Comparison of ENCODE assay signal across 8 cellular contexts in genomic region chr1:30743584-30744059, GRCh38. TPM values are rescaled to one million over a fixed set of nuclear protein-coding genes. Genes with fewer than 3 reads are reported as not detected.
DNase-seq lines count a peak whose midpoint lies in the region; ATAC-seq and TF ChIP-seq lines count a peak whose summit lies in the region.

No MANE protein-coding gene starts in this region.

- no peaks in the 10 kb centered on the region for H3K4me1 ChIP-seq in breast epithelium
- H3K4me1 ChIP-seq in MM.1S (ENCODE audit: low read length) = peaks cover 71% of the 10 kb centered on the region
- no peaks in the 10 kb centered on the region for H3K4me1 ChIP-seq in right lobe of liver
- peaks cover 7% of the 10 kb centered on the region for H3K4me1 ChIP-seq in mesendoderm (ENCODE audit: control insufficient read depth, low read depth, low read length)

- POLR2A ChIA-PET in MCF 10A (lab: Yijun Ruan, JAX) = interaction anchor here (0.7 to 1.3 kb wide), 6 partner anchors 15 to 80 kb away, joined by 3 to 4 read pairs (median 3); no protein-coding TSS in a partner anchor
- POLR2A ChIA-PET in activated CD8-positive, alpha-beta T cell treated with anti-CD3 and anti-CD28 coated beads, Interleukin-2, amount 10 ng/mL, durations not matched to agents 7 days and 5 days (lab: Charles Lee) = interaction anchor here (0.6 to 16.2 kb wide), 8 partner anchors 9 to 40 kb away, joined by 3 to 290 read pairs (median 4); partner anchors contain the start of gene LAPTM5

- no peaks in the 10 kb centered on the region for H3K27me3 Mint-ChIP-seq in MCF 10A (ENCODE audit: insufficient read depth, unreplicated experiment)
- no peaks in the 10 kb centered on the region for H3K27me3 Mint-ChIP-seq in activated CD8-positive, alpha-beta T cell treated with anti-CD3 and anti-CD28 coated beads, Interleukin-2, amount 10 ng/mL, durations not matched to agents 7 days and 5 days (ENCODE audit: low read depth)

- H2BK5ac ChIP-seq in mesendoderm (ENCODE audit: low read length) = no peak overlapping the region

- in situ Hi-C loops in ACHN (cut with HindIII; ENCODE audit: low pct_ligation_motif_present, low pct_unique_long_range_greater_than_20kb, low sequenced_read_pairs) = no loop called here

- no peaks in the 10 kb centered on the region for H3K9me3 Mint-ChIP-seq in MCF 10A (ENCODE audit: unreplicated experiment)
- H3K9me3 Mint-ChIP-seq in activated CD8-positive, alpha-beta T cell treated with anti-CD3 and anti-CD28 coated beads, Interleukin-2, amount 10 ng/mL, durations not matched to agents 7 days and 5 days (ENCODE audit: insufficient read depth) = no peaks in the 10 kb centered on the region

- no peaks in the 10 kb centered on the region for H3K79me1 ChIP-seq in mesendoderm (ENCODE audit: low read length)

- H4K8ac ChIP-seq in mesendoderm (ENCODE audit: low read depth, low read length) = no peak overlapping the region

- H3K4me3 ChIP-seq in breast epithelium (no peak overlapping the region), MM.1S (ENCODE audit: low read length) (peak overlapping the region; percentile 32), right lobe of liver (no peak overlapping the region), mesendoderm (ENCODE audit: low read length) (no peak overlapping the region)

- intact Hi-C loops in MCF 10A (cut with micrococcal nuclease) (no loop called here), breast epithelium (cut with DNase I; ENCODE audit: low total_unique reads) (no loop called here), right lobe of liver (cut with DNase I) (no loop called here)

- H3K79me2 ChIP-seq in MM.1S (ENCODE audit: low read length) (peaks cover 87% of the 10 kb centered on the region), mesendoderm (ENCODE audit: control insufficient read depth, insufficient read depth, low read length) (no peaks in the 10 kb centered on the region)

- no peak overlapping the region for H3K4me3 Mint-ChIP-seq in MCF 10A (ENCODE audit: unreplicated experiment)
- H3K4me3 Mint-ChIP-seq in activated CD8-positive, alpha-beta T cell treated with anti-CD3 and anti-CD28 coated beads, Interleukin-2, amount 10 ng/mL, durations not matched to agents 7 days and 5 days = peak overlapping the region; percentile 65

- peaks cover 53% of the 10 kb centered on the region for H3F3A ChIP-seq in MM.1S (ENCODE audit: insufficient read depth, low read length)

- no peak for TF ChIP-seq POLR2A in breast epithelium (IDR thresholded peaks at IDR 0.05)
- TF ChIP-seq POLR2A in right lobe of liver (IDR thresholded peaks at IDR 0.05) = no peak

- no peaks in the 10 kb centered on the region for H3K9me2 ChIP-seq in MM.1S (replicated peaks; ENCODE audit: insufficient read depth, low read length)

- H3K4me1 Mint-ChIP-seq in MCF 10A (ENCODE audit: insufficient read depth, unreplicated experiment) = peaks cover 40% of the 10 kb centered on the region
- peaks cover 98% of the 10 kb centered on the region for H3K4me1 Mint-ChIP-seq in activated CD8-positive, alpha-beta T cell treated with anti-CD3 and anti-CD28 coated beads, Interleukin-2, amount 10 ng/mL, durations not matched to agents 7 days and 5 days (ENCODE audit: low read depth)

- H3K4me2 ChIP-seq in MM.1S (ENCODE audit: low read depth, low read length) (peak overlapping the region; percentile 94), mesendoderm (ENCODE audit: low read length) (no peak overlapping the region)

- H3K4ac ChIP-seq in mesendoderm (ENCODE audit: low read depth, low read length) = no peak overlapping the region

- no peaks in the 10 kb centered on the region for H3K27me3 ChIP-seq in breast epithelium
- no peaks in the 10 kb centered on the region for H3K27me3 ChIP-seq in MM.1S (replicated peaks; ENCODE audit: insufficient read depth, low read length)
- H3K27me3 ChIP-seq in right lobe of liver = no peaks in the 10 kb centered on the region
- H3K27me3 ChIP-seq in mesendoderm (ENCODE audit: insufficient read depth, low read length, poor library complexity) = no peaks in the 10 kb centered on the region

- no peak overlapping the region for H3K18ac ChIP-seq in mesendoderm (ENCODE audit: low read length)

- peak overlapping the region; percentile 73 for H3K9ac ChIP-seq in MM.1S (ENCODE audit: low read length)
- H3K9ac ChIP-seq in mesendoderm (ENCODE audit: low read length) = no peak overlapping the region

- H4K5ac ChIP-seq in mesendoderm (ENCODE audit: low read length) = no peak overlapping the region

- H4K20me1 ChIP-seq in MM.1S (ENCODE audit: insufficient read depth, low read length) = no peaks in the 10 kb centered on the region

- peak; percentile 77 for ATAC-seq in activated CD8-positive, alpha-beta T cell treated with anti-CD3 and anti-CD28 coated beads, Interleukin-2, amount 10 ng/mL, durations not matched to agents 7 days and 5 days
- peak; percentile 22 to 44 (median 32) for ATAC-seq in right lobe of liver

- BruUV-seq in MCF 10A (replicated peaks; lab: Mats Ljungman, UMichigan) = no TSS peak

- no peaks in the 10 kb centered on the region for H3K9me3 ChIP-seq in breast epithelium
- H3K9me3 ChIP-seq in MM.1S (replicated peaks; ENCODE audit: insufficient read depth, low read length) = no peaks in the 10 kb centered on the region
- no peaks in the 10 kb centered on the region for H3K9me3 ChIP-seq in right lobe of liver

- no peak overlapping the region for H2AFZ ChIP-seq in MM.1S (ENCODE audit: low read length)

- no peak overlapping the region for H3K23ac ChIP-seq in mesendoderm (ENCODE audit: low read length)

- DNase-seq in MCF 10A (ENCODE audit: unreplicated experiment) = peak; percentile 75
- no peak for DNase-seq in breast epithelium (ENCODE audit: low spot score in 2 of 2)
- peak; percentile 96 for DNase-seq in MM.1S
- DNase-seq in activated CD8-positive, alpha-beta T cell treated with anti-CD3 and anti-CD28 coated beads, Interleukin-2, amount 10 ng/mL, durations not matched to agents 7 days and 5 days = peak; percentile 89
- no peak for DNase-seq in right lobe of liver
- no peak for DNase-seq in AG08396 (ENCODE audit: low spot score)
- DNase-seq in ACHN = no peak
- no peak for DNase-seq in mesendoderm

- CTCF ChIA-PET in MCF 10A (lab: Yijun Ruan, JAX) = interaction anchor here (0.6 to 1.6 kb wide), 6 partner anchors 9 to 167 kb away, joined by 3 to 5 read pairs (median 3); no protein-coding TSS in a partner anchor
- CTCF ChIA-PET in activated CD8-positive, alpha-beta T cell treated with anti-CD3 and anti-CD28 coated beads, Interleukin-2, amount 10 ng/mL, durations not matched to agents 7 days and 5 days (lab: Charles Lee) = interaction anchor here (0.8 to 5.4 kb wide), 12 partner anchors 8 to 185 kb away, joined by 3 to 103 read pairs (median 14); partner anchors contain the start of gene LAPTM5

- 28% methylated on average over 4 of the region's 4 CpGs for WGBS in right lobe of liver (ENCODE audit: insufficient coverage, low coverage, low lambda C conversion rate, missing lambda C conversion rate)
- no CpG with 5 or more reads among the region's 4 CpGs for WGBS in mesendoderm (ENCODE audit: extremely low coverage, insufficient coverage, low lambda C conversion rate)

- H2BK120ac ChIP-seq in mesendoderm (ENCODE audit: low read depth, low read length) = no peak overlapping the region

- H2AK5ac ChIP-seq in mesendoderm (ENCODE audit: low read length) = no peak overlapping the region

- H3K27ac Mint-ChIP-seq in MCF 10A (ENCODE audit: low read depth, unreplicated experiment) = no peak overlapping the region
- H3K27ac Mint-ChIP-seq in activated CD8-positive, alpha-beta T cell treated with anti-CD3 and anti-CD28 coated beads, Interleukin-2, amount 10 ng/mL, durations not matched to agents 7 days and 5 days = peak overlapping the region; percentile 89

- no peak overlapping the region for H2BK15ac ChIP-seq in mesendoderm (replicated peaks; ENCODE audit: low read depth)

- H3K36me3 ChIP-seq in breast epithelium = no peaks in the 10 kb centered on the region
- H3K36me3 ChIP-seq in MM.1S (replicated peaks; ENCODE audit: insufficient read depth, low read length) = peaks cover 20% of the 10 kb centered on the region
- peaks cover 0 to 2% (median 0%) of the 10 kb centered on the region in 4 donors for H3K36me3 ChIP-seq in right lobe of liver
- H3K36me3 ChIP-seq in mesendoderm (ENCODE audit: control insufficient read depth, insufficient read depth, low read length) = no peaks in the 10 kb centered on the region

- TF ChIP-seq CTCF in MCF 10A (IDR thresholded peaks at IDR 0.05; ENCODE audit: unreplicated experiment) (no peak), breast epithelium (IDR thresholded peaks at IDR 0.05) (no peak), MM.1S (IDR thresholded peaks at IDR 0.05; ENCODE audit: low read length) (0 out of 2 replicates have a peak, but pooled peaks have one; percentile 19), right lobe of liver (IDR thresholded peaks at IDR 0.05) (no peak)

- H3K27ac ChIP-seq in breast epithelium = no peak overlapping the region
- H3K27ac ChIP-seq in MM.1S (ENCODE audit: low read length) = peak overlapping the region; percentile 98
- H3K27ac ChIP-seq in right lobe of liver = no peak overlapping the region
- no peak overlapping the region for H3K27ac ChIP-seq in mesendoderm (ENCODE audit: low read depth, low read length)

- H3K56ac ChIP-seq in mesendoderm (ENCODE audit: low read length) = no peak overlapping the region

- peaks cover 9% of the 10 kb centered on the region for H3K36me3 Mint-ChIP-seq in MCF 10A (ENCODE audit: insufficient read depth, unreplicated experiment)
- H3K36me3 Mint-ChIP-seq in activated CD8-positive, alpha-beta T cell treated with anti-CD3 and anti-CD28 coated beads, Interleukin-2, amount 10 ng/mL, durations not matched to agents 7 days and 5 days (ENCODE audit: low read depth) = peaks cover 78% of the 10 kb centered on the region

RNA-seq across cellular contexts. Expression of gene LAPTM5, which starts 14.0 kb away (rescaled TPM):
- total RNA-seq in MCF 10A (2022) (15.9 and 21.6 TPM in 2 replicates), breast epithelium (100 to 1,000 TPM in 1 of 3 donors, 10 to 100 TPM in 2; 41.3 to 130 (median 70.1) TPM), right lobe of liver (10 to 100 TPM; 21.2 to 81.0 (median 29.8) TPM)
- total RNA-seq in activated CD8-positive, alpha-beta T cell treated with anti-CD3 and anti-CD28 coated beads, Interleukin-2, amount 10 ng/mL, durations not matched to agents 7 days and 5 days = 100 to 1,000 TPM; 407 to 413 TPM
- polyA plus RNA-seq in mesendoderm (2013, experiment 1 of 2) = 0.70 TPM
- polyA plus RNA-seq in mesendoderm (2013, experiment 2 of 2) = 0.64 TPM

RNA-seq across cellular contexts. Expression of gene MATN1, which starts 20.2 kb away (rescaled TPM):
- total RNA-seq in MCF 10A (2022) (0.32 and 0.47 TPM in 2 replicates), breast epithelium (not detected), right lobe of liver (not detected)
- not detected for total RNA-seq in activated CD8-positive, alpha-beta T cell treated with anti-CD3 and anti-CD28 coated beads, Interleukin-2, amount 10 ng/mL, durations not matched to agents 7 days and 5 days
- 0.07 TPM for polyA plus RNA-seq in mesendoderm (2013, experiment 1 of 2)
- 0.08 TPM for polyA plus RNA-seq in mesendoderm (2013, experiment 2 of 2)

Comparison
In these comparisons a context has a peak if more than half of its experiments do, and no peak if none do; other contexts are left out.
1. DNase-seq: peak in MCF 10A (single experiment), MM.1S (single experiment) and activated CD8-positive, alpha-beta T cell treated with anti-CD3 and anti-CD28 coated beads, Interleukin-2, amount 10 ng/mL, durations not matched to agents 7 days and 5 days (single experiment); none in breast epithelium (0 of 2), right lobe of liver (0 of 3), AG08396 (single experiment), ACHN (single experiment) and mesendoderm (single experiment).